Comparison of ENCODE assay signal across 1 cellular context in genomic region chr16:81440888-81441663, GRCh38.
TF ChIP-seq lines count a peak whose summit lies in the region.

No MANE protein-coding gene starts in this region.

TF ChIP-seq in HepG2, 621 proteins besides CTCF, POLR2A, EP300 and RAD21 (continued from another document and continues in another):
- TF ChIP-seq HMGXB4 (CRISPR knock-in tag; IDR thresholded peaks at IDR 0.05; ENCODE audit: borderline replicate concordance in 1 of 2, low read depth in 1 of 2), result no peak
- TF ChIP-seq, protein P1, sequence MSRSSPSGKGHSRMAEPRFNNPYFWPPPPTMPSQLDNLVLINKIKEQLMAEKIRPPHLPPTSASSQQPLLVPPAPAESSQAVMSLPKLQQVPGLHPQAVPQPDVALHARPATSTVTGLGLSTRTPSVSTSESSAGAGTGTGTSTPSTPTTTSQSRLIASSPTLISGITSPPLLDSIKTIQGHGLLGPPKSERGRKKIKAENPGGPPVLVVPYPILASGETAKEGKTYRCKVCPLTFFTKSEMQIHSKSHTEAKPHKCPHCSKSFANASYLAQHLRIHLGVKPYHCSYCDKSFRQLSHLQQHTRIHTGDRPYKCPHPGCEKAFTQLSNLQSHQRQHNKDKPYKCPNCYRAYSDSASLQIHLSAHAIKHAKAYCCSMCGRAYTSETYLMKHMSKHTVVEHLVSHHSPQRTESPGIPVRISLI (CRISPR knock-in tag; IDR thresholded peaks at IDR 0.05; ENCODE audit: borderline replicate concordance), result no peak
- TF ChIP-seq IRF2 (CRISPR knock-in tag; IDR thresholded peaks at IDR 0.05), result no peak
- TF ChIP-seq ZNF546 (CRISPR knock-in tag; conservative IDR thresholded peaks at IDR 0.05), result no peak
- no peak for TF ChIP-seq ZNF276 (CRISPR knock-in tag; IDR thresholded peaks at IDR 0.05; ENCODE audit: low read depth)
- TF ChIP-seq ZZZ3 (CRISPR knock-in tag; IDR thresholded peaks at IDR 0.05; ENCODE audit: borderline replicate concordance), result no peak
- TF ChIP-seq ZNF878 (CRISPR knock-in tag; IDR thresholded peaks at IDR 0.05), result no peak
- no peak for TF ChIP-seq ZKSCAN1 (IDR thresholded peaks at IDR 0.05; ENCODE audit: low read length)
- no peak for TF ChIP-seq ZSCAN22 (CRISPR knock-in tag; IDR thresholded peaks at IDR 0.05)
- TF ChIP-seq CREB1 (IDR thresholded peaks at IDR 0.05), result peak; percentile 35; the same call in 1 of the 2 replicates
- TF ChIP-seq CREB1 (CRISPR knock-in tag; IDR thresholded peaks at IDR 0.05), result no peak
- no peak for TF ChIP-seq CBX2 (IDR thresholded peaks at IDR 0.05; ENCODE audit: low read depth, low read length)
- no peak for TF ChIP-seq CBX2 (CRISPR knock-in tag; IDR thresholded peaks at IDR 0.05; ENCODE audit: low read depth)
- no peak for TF ChIP-seq ZNF614 (CRISPR knock-in tag; IDR thresholded peaks at IDR 0.05; ENCODE audit: borderline replicate concordance)
- TF ChIP-seq NBN (conservative IDR thresholded peaks at IDR 0.05), result no peak
- no peak for TF ChIP-seq CHCHD3 (CRISPR knock-in tag; IDR thresholded peaks at IDR 0.05)
- TF ChIP-seq, protein P2, sequence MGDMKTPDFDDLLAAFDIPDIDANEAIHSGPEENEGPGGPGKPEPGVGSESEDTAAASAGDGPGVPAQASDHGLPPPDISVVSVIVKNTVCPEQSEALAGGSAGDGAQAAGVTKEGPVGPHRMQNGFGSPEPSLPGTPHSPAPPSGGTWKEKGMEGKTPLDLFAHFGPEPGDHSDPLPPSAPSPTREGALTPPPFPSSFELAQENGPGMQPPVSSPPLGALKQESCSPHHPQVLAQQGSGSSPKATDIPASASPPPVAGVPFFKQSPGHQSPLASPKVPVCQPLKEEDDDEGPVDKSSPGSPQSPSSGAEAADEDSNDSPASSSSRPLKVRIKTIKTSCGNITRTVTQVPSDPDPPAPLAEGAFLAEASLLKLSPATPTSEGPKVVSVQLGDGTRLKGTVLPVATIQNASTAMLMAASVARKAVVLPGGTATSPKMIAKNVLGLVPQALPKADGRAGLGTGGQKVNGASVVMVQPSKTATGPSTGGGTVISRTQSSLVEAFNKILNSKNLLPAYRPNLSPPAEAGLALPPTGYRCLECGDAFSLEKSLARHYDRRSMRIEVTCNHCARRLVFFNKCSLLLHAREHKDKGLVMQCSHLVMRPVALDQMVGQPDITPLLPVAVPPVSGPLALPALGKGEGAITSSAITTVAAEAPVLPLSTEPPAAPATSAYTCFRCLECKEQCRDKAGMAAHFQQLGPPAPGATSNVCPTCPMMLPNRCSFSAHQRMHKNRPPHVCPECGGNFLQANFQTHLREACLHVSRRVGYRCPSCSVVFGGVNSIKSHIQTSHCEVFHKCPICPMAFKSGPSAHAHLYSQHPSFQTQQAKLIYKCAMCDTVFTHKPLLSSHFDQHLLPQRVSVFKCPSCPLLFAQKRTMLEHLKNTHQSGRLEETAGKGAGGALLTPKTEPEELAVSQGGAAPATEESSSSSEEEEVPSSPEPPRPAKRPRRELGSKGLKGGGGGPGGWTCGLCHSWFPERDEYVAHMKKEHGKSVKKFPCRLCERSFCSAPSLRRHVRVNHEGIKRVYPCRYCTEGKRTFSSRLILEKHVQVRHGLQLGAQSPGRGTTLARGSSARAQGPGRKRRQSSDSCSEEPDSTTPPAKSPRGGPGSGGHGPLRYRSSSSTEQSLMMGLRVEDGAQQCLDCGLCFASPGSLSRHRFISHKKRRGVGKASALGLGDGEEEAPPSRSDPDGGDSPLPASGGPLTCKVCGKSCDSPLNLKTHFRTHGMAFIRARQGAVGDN (CRISPR knock-in tag; IDR thresholded peaks at IDR 0.05), result peak; percentile 47
- no peak for TF ChIP-seq THYN1 (CRISPR knock-in tag; IDR thresholded peaks at IDR 0.05; ENCODE audit: borderline replicate concordance, low read depth)
- no peak for TF ChIP-seq PRMT3 (CRISPR knock-in tag; IDR thresholded peaks at IDR 0.05; ENCODE audit: borderline replicate concordance, low read depth)
- TF ChIP-seq ZSCAN20 (CRISPR knock-in tag; IDR thresholded peaks at IDR 0.05; ENCODE audit: borderline replicate concordance), result no peak
- TF ChIP-seq FLYWCH1 (CRISPR knock-in tag; IDR thresholded peaks at IDR 0.05), result no peak
- TF ChIP-seq ZNF720 (CRISPR knock-in tag; IDR thresholded peaks at IDR 0.05), result no peak
- TF ChIP-seq, protein P3, sequence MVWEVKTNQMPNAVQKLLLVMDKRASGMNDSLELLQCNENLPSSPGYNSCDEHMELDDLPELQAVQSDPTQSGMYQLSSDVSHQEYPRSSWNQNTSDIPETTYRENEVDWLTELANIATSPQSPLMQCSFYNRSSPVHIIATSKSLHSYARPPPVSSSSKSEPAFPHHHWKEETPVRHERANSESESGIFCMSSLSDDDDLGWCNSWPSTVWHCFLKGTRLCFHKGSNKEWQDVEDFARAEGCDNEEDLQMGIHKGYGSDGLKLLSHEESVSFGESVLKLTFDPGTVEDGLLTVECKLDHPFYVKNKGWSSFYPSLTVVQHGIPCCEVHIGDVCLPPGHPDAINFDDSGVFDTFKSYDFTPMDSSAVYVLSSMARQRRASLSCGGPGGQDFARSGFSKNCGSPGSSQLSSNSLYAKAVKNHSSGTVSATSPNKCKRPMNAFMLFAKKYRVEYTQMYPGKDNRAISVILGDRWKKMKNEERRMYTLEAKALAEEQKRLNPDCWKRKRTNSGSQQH (CRISPR knock-in tag; IDR thresholded peaks at IDR 0.05; ENCODE audit: low read depth), result no peak
- TF ChIP-seq ZNF138 (CRISPR knock-in tag; IDR thresholded peaks at IDR 0.05; ENCODE audit: low read depth), result no peak
- no peak for TF ChIP-seq NFIC (IDR thresholded peaks at IDR 0.05; ENCODE audit: low read length)
- TF ChIP-seq ATF3 (CRISPR knock-in tag; IDR thresholded peaks at IDR 0.05), result no peak
- TF ChIP-seq ZNF567 (CRISPR knock-in tag; IDR thresholded peaks at IDR 0.05; ENCODE audit: borderline replicate concordance), result no peak
- 0 out of 2 replicates have a peak, but pooled peaks have one; percentile 27 for TF ChIP-seq SMAD1 (CRISPR knock-in tag; IDR thresholded peaks at IDR 0.05; ENCODE audit: borderline replicate concordance, low read depth)
- TF ChIP-seq ARID3A (IDR thresholded peaks at IDR 0.05; ENCODE audit: low read depth, low read length), result no peak
- TF ChIP-seq TGIF2 (CRISPR knock-in tag; IDR thresholded peaks at IDR 0.05), result 0 out of 2 replicates have a peak, but pooled peaks have one; percentile 24
- TF ChIP-seq JUNB (CRISPR knock-in tag; IDR thresholded peaks at IDR 0.05; ENCODE audit: borderline replicate concordance), result no peak
- no peak for TF ChIP-seq ELF4 (CRISPR knock-in tag; IDR thresholded peaks at IDR 0.05; ENCODE audit: borderline replicate concordance)
- TF ChIP-seq RFXANK (CRISPR knock-in tag; IDR thresholded peaks at IDR 0.05), result no peak
- TF ChIP-seq ZNF501 (CRISPR knock-in tag; IDR thresholded peaks at IDR 0.05), result peak; percentile 40
- TF ChIP-seq ZNF710 (CRISPR knock-in tag; IDR thresholded peaks at IDR 0.05; ENCODE audit: borderline replicate concordance), result no peak
- TF ChIP-seq NFE2 (CRISPR knock-in tag; IDR thresholded peaks at IDR 0.05), result no peak
- no peak for TF ChIP-seq GATAD1 (CRISPR knock-in tag; IDR thresholded peaks at IDR 0.05)
- 0 out of 2 replicates have a peak, but pooled peaks have one; percentile 45 for TF ChIP-seq ZNF850 (CRISPR knock-in tag; conservative IDR thresholded peaks at IDR 0.05)
- no peak for TF ChIP-seq ATF7-NPFF (CRISPR knock-in tag; IDR thresholded peaks at IDR 0.05; ENCODE audit: low read depth)
- peak; percentile 64; the same call in 1 of the 2 replicates for TF ChIP-seq THRA (CRISPR knock-in tag; IDR thresholded peaks at IDR 0.05; ENCODE audit: borderline replicate concordance)
- no peak for TF ChIP-seq ZNF451 (CRISPR knock-in tag; IDR thresholded peaks at IDR 0.05)
- TF ChIP-seq ZNF547 (CRISPR knock-in tag; IDR thresholded peaks at IDR 0.05), result 0 out of 2 replicates have a peak, but pooled peaks have one; percentile 47
- no peak for TF ChIP-seq PTBP1 (IDR thresholded peaks at IDR 0.05; ENCODE audit: low read depth, low read length, poor library complexity, severe bottlenecking)
- no peak for TF ChIP-seq RAD51 (IDR thresholded peaks at IDR 0.05; ENCODE audit: borderline replicate concordance)
- TF ChIP-seq ZNF280B (CRISPR knock-in tag; IDR thresholded peaks at IDR 0.05; ENCODE audit: borderline replicate concordance), result no peak
- 0 out of 2 replicates have a peak, but pooled peaks have one; percentile 20 for TF ChIP-seq HDAC2 (CRISPR knock-in tag; IDR thresholded peaks at IDR 0.05)
- TF ChIP-seq ARNTL (CRISPR knock-in tag; IDR thresholded peaks at IDR 0.05), result no peak
- no peak for TF ChIP-seq TOPORS (CRISPR knock-in tag; IDR thresholded peaks at IDR 0.05)
- TF ChIP-seq ZNF598 (CRISPR knock-in tag; IDR thresholded peaks at IDR 0.05; ENCODE audit: borderline replicate concordance), result peak; percentile 79; the same call in 1 of the 2 replicates
